ENCODE assay signal across 13 cellular contexts in the genomic region with DNA sequence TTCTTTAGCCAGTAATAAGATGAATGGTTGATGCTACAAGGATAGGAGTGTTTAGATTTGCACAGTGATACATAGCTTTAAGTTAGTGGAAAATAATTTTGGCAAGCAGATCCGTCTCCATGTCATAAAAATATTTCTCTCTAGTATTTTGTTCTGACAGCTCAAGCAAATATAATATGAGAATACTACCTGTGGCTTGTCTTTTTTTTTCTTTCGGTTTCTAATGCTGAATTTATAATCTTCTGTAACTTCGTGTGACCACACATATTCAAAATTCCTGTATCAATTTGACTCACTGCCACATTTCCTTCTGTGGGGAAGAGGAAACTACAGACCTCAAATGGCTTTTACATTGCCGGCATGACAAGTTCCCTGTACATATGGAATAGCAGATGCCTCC.
DNase-seq lines count a peak whose midpoint lies in the region; ATAC-seq and TF ChIP-seq lines count a peak whose summit lies in the region.
"Had no signal": no experiment of that assay in that cellular context is flagged by ENCODE, and none has a peak within 500 bp of the region (broad histone marks: within the 10 kb centered on the region; RNA-seq: fewer than 3 reads in every experiment).

No MANE protein-coding gene starts in this region.

- intact Hi-C loops in activated CD4-positive, alpha-beta T cell treated with anti-CD3 and anti-CD28 coated beads for 36 hours (cut with DNase I, micrococcal nuclease), result no loop called here

- H3K4me3 Mint-ChIP-seq in activated CD4-positive, alpha-beta T cell treated with anti-CD3 and anti-CD28 coated beads for 36 hours, result no peak overlapping the region
- H3K4me3 Mint-ChIP-seq: activated naive CD4-positive, alpha-beta T cell treated with anti-CD3 and anti-CD28 coated beads, Interleukin-2, amount 50 U/mL, for 24 hours had no signal

- H3K4me3 ChIP-seq in thoracic aorta, result peak overlapping the region; percentile 50
- no peak overlapping the region for H3K4me3 ChIP-seq in right atrium auricular region

- CTCF ChIA-PET in activated CD4-positive, alpha-beta T cell treated with anti-CD3 and anti-CD28 coated beads for 36 hours (lab: Charles Lee), result no interaction called here

- H3K36me3 ChIP-seq in thoracic aorta (no peaks in the 10 kb centered on the region), right atrium auricular region (no peaks in the 10 kb centered on the region)

- H3K27ac ChIP-seq in thoracic aorta (peak overlapping the region in 1 of 2 donors; percentile 23), right atrium auricular region (no peak overlapping the region)
- H3K27ac ChIP-seq: 22Rv1 had no signal

- POLR2A ChIA-PET in activated CD4-positive, alpha-beta T cell treated with anti-CD3 and anti-CD28 coated beads for 36 hours (lab: Charles Lee), result no interaction called here

- peaks cover 15 to 44% of the 10 kb centered on the region in 2 donors for H3K4me1 ChIP-seq in thoracic aorta (ENCODE audit: control insufficient read depth in 1 of 2, low read depth in 2 of 2)
- peaks cover 0 to 8% of the 10 kb centered on the region in 2 donors for H3K4me1 ChIP-seq in right atrium auricular region

- DNase-seq in activated CD4-positive, CD25-positive, alpha-beta regulatory T cell treated with anti-CD3 and anti-CD28 coated beads, Interleukin-2, amount 50 U/mL, for 72 hours, result no peak
- DNase-seq in thoracic aorta (ENCODE audit: low spot score), result no peak
- no peak for DNase-seq in right atrium auricular region (ENCODE audit: low spot score)
- DNase-seq in activated CD4-positive, alpha-beta T cell treated with anti-CD3 and anti-CD28 coated beads for 36 hours, result no peak
- DNase-seq: activated CD4-positive, alpha-beta T cell treated with anti-CD3 and anti-CD28 coated beads, Interleukin-2, amount 50 U/mL, for 48 hours; cerebellar nuclear complex; NCI-H2029 had no signal

- H3K27me3 ChIP-seq in thoracic aorta (replicated peaks; ENCODE audit: insufficient read depth) (no peaks in the 10 kb centered on the region), right atrium auricular region (no peaks in the 10 kb centered on the region)

- H3K36me3 Mint-ChIP-seq in activated CD4-positive, alpha-beta T cell treated with anti-CD3 and anti-CD28 coated beads for 36 hours (ENCODE audit: low read depth), result no peaks in the 10 kb centered on the region
- H3K36me3 Mint-ChIP-seq: activated naive CD4-positive, alpha-beta T cell treated with anti-CD3 and anti-CD28 coated beads, Interleukin-2, amount 50 U/mL, for 24 hours had no signal

- H3K27ac Mint-ChIP-seq in activated CD4-positive, alpha-beta T cell treated with anti-CD3 and anti-CD28 coated beads for 36 hours, result no peak overlapping the region
- H3K27ac Mint-ChIP-seq: activated naive CD4-positive, alpha-beta T cell treated with anti-CD3 and anti-CD28 coated beads, Interleukin-2, amount 50 U/mL, for 24 hours had no signal

- H3K9me3 ChIP-seq in thoracic aorta (no peaks in the 10 kb centered on the region), right atrium auricular region (no peaks in the 10 kb centered on the region)

- ATAC-seq in activated CD4-positive, CD25-positive, alpha-beta regulatory T cell treated with anti-CD3 and anti-CD28 coated beads, Interleukin-2, amount 50 U/mL, for 24 hours, result peak; percentile 25 to 30
- peak; percentile 72 for ATAC-seq in HG02642 (IDR thresholded peaks at IDR 0.05; ENCODE audit: poor library complexity, unreplicated experiment)
- ATAC-seq in HG03432 (IDR thresholded peaks at IDR 0.05; ENCODE audit: unreplicated experiment), result peak; percentile 89
- no peak for ATAC-seq in thoracic aorta (ENCODE audit: insufficient number of reproducible peaks, low FRiP score, low read depth)
- ATAC-seq in activated CD4-positive, alpha-beta T cell treated with anti-CD3 and anti-CD28 coated beads for 36 hours, result no peak
- no peak for ATAC-seq in esophagus mucosa

- H3K27me3 Mint-ChIP-seq in activated CD4-positive, alpha-beta T cell treated with anti-CD3 and anti-CD28 coated beads for 36 hours, result peaks cover 18% of the 10 kb centered on the region

- H3K9me3 Mint-ChIP-seq in activated CD4-positive, alpha-beta T cell treated with anti-CD3 and anti-CD28 coated beads for 36 hours (ENCODE audit: low read depth), result no peaks in the 10 kb centered on the region
- H3K9me3 Mint-ChIP-seq: activated naive CD4-positive, alpha-beta T cell treated with anti-CD3 and anti-CD28 coated beads, Interleukin-2, amount 50 U/mL, for 24 hours had no signal

- H3K4me1 Mint-ChIP-seq in activated CD4-positive, alpha-beta T cell treated with anti-CD3 and anti-CD28 coated beads for 36 hours, result peaks cover 13% of the 10 kb centered on the region

- TF ChIP-seq CTCF in thoracic aorta (IDR thresholded peaks at IDR 0.05), result no peak
- no peak for TF ChIP-seq CTCF in right atrium auricular region (IDR thresholded peaks at IDR 0.05)

Comparison
In these comparisons a context has a peak if more than half of its experiments do, and no peak if none do; other contexts are left out.
1. ATAC-seq: peak in activated CD4-positive, CD25-positive, alpha-beta regulatory T cell treated with anti-CD3 and anti-CD28 coated beads, Interleukin-2, amount 50 U/mL, for 24 hours (2 of 2), HG02642 (single experiment) and HG03432 (single experiment); none in thoracic aorta (single experiment), activated CD4-positive, alpha-beta T cell treated with anti-CD3 and anti-CD28 coated beads for 36 hours (single experiment) and esophagus mucosa (single experiment).